ENCODE assay signal across 15 cellular contexts in the genomic region with DNA sequence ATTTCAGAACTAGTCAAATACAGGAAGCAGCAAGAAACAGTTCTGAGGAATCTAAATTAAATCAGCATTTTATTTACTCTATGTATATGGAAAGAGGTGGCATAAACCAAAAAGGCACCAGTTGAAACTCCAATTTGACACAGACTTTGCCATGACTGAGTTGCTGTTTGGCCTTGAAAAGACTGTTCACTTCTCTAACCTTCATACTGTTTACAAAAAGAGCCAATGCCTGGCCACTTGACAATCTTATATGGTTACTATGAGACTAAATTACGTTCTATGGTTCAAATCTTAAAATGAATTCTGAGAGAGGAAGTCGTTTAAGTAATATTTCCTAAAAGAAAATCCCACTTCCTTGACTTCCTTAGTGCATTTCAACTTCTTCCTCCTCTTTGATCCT. TPM values are rescaled to one million over a fixed set of nuclear protein-coding genes. Genes with fewer than 3 reads are reported as not detected.
DNase-seq lines count a peak whose midpoint lies in the region; ATAC-seq and TF ChIP-seq lines count a peak whose summit lies in the region.
"Had no signal": no experiment of that assay in that cellular context is flagged by ENCODE, and none has a peak within 500 bp of the region (broad histone marks: within the 10 kb centered on the region; RNA-seq: fewer than 3 reads in every experiment).

No MANE protein-coding gene starts in this region.

- H3K9me3 Mint-ChIP-seq in WTC11 (no peaks in the 10 kb centered on the region), neural crest cell (no peaks in the 10 kb centered on the region)
- H3K9me3 Mint-ChIP-seq: CD8-positive, alpha-beta T cell; HFFc6 had no signal

- peaks cover 3% of the 10 kb centered on the region for H3K4me1 ChIP-seq in foreskin keratinocyte
- H3K4me1 ChIP-seq: HAP-1 had no signal

- DNase-seq in SK-N-MC (ENCODE audit: low read depth, low spot score), result no peak
- no peak for DNase-seq in WTC11 (ENCODE audit: low spot score)
- no peak for DNase-seq in neural crest cell (ENCODE audit: low read depth, low spot score)
- no peak for DNase-seq in NCI-H510A (lab: John Stamatoyannopoulos, UW)
- no peak for DNase-seq in foreskin keratinocyte
- DNase-seq: Caco-2; CD4-positive, CD25-positive, alpha-beta regulatory T cell; CD8-positive, alpha-beta T cell; DMS153; DND-41; GOT3; HFFc6 had no signal

- no peaks in the 10 kb centered on the region for H3K4me1 Mint-ChIP-seq in WTC11
- H3K4me1 Mint-ChIP-seq in neural crest cell, result no peaks in the 10 kb centered on the region

- POLR2A ChIA-PET in WTC11 (lab: Charles Lee), result no interaction called here

- peaks cover 4% of the 10 kb centered on the region for H3K36me3 ChIP-seq in SK-N-MC (ENCODE audit: insufficient read depth, low read length)

- H3K36me3 Mint-ChIP-seq in WTC11 (peaks cover 10% of the 10 kb centered on the region), neural crest cell (ENCODE audit: low read depth) (peaks cover 4% of the 10 kb centered on the region)

- H3K9me3 ChIP-seq in SK-N-MC (ENCODE audit: low read depth, low read length), result no peaks in the 10 kb centered on the region
- H3K9me3 ChIP-seq: Caco-2, HAP-1 had no signal

- CTCF ChIA-PET in WTC11 (lab: Charles Lee), result no interaction called here

- H3K4me3 Mint-ChIP-seq in WTC11 (no peak overlapping the region), neural crest cell (no peak overlapping the region)
- H3K4me3 Mint-ChIP-seq: CD8-positive, alpha-beta T cell; HFFc6 had no signal

- no peaks in the 10 kb centered on the region for H3K27me3 Mint-ChIP-seq in WTC11 (ENCODE audit: low read depth)
- no peaks in the 10 kb centered on the region for H3K27me3 Mint-ChIP-seq in neural crest cell (ENCODE audit: low read depth)
- H3K27me3 Mint-ChIP-seq: CD4-positive, CD25-positive, alpha-beta regulatory T cell had no signal

- TF ChIP-seq CTCF in WTC11 (IDR thresholded peaks at IDR 0.05), result no peak
- TF ChIP-seq CTCF in neural crest cell (conservative IDR thresholded peaks at IDR 0.05), result no peak
- no peak for TF ChIP-seq CTCF in foreskin keratinocyte (conservative IDR thresholded peaks at IDR 0.05)

- no peaks in the 10 kb centered on the region for H3K27me3 ChIP-seq in foreskin keratinocyte

- H3K27ac Mint-ChIP-seq in WTC11, result peak overlapping the region; percentile 70; the same call in 1 of the 2 replicates
- H3K27ac Mint-ChIP-seq in neural crest cell (ENCODE audit: unreplicated experiment), result peak overlapping the region; percentile 46
- H3K27ac Mint-ChIP-seq: CD8-positive, alpha-beta T cell; HFFc6 had no signal

- H3K27ac ChIP-seq in SK-N-MC (peak overlapping the region; percentile 30; the same call in 1 of the 2 replicates), foreskin keratinocyte (no peak overlapping the region)
- H3K27ac ChIP-seq: C4-2B had no signal

- H3K9ac ChIP-seq in SK-N-MC (ENCODE audit: insufficient read length), result no peak overlapping the region

- ATAC-seq in WTC11 (no peak), foreskin keratinocyte (no peak), HG02678 (IDR thresholded peaks at IDR 0.05; ENCODE audit: unreplicated experiment) (no peak)
- ATAC-seq: CD8-positive, alpha-beta T cell had no signal

- H3K4me3 ChIP-seq in SK-N-MC, result no peak overlapping the region
- H3K4me3 ChIP-seq: HAP-1 had no signal

TF ChIP-seq in WTC11, 78 proteins besides CTCF, POLR2A, EP300 and RAD21 (continues in another document):
- TF ChIP-seq, protein P1, sequence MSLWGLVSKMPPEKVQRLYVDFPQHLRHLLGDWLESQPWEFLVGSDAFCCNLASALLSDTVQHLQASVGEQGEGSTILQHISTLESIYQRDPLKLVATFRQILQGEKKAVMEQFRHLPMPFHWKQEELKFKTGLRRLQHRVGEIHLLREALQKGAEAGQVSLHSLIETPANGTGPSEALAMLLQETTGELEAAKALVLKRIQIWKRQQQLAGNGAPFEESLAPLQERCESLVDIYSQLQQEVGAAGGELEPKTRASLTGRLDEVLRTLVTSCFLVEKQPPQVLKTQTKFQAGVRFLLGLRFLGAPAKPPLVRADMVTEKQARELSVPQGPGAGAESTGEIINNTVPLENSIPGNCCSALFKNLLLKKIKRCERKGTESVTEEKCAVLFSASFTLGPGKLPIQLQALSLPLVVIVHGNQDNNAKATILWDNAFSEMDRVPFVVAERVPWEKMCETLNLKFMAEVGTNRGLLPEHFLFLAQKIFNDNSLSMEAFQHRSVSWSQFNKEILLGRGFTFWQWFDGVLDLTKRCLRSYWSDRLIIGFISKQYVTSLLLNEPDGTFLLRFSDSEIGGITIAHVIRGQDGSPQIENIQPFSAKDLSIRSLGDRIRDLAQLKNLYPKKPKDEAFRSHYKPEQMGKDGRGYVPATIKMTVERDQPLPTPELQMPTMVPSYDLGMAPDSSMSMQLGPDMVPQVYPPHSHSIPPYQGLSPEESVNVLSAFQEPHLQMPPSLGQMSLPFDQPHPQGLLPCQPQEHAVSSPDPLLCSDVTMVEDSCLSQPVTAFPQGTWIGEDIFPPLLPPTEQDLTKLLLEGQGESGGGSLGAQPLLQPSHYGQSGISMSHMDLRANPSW (CRISPR knock-in tag; conservative IDR thresholded peaks at IDR 0.05; ENCODE audit: low read depth), result no peak
- TF ChIP-seq GTF2I (CRISPR knock-in tag; conservative IDR thresholded peaks at IDR 0.05) (no peak), JAZF1 (CRISPR knock-in tag; IDR thresholded peaks at IDR 0.05) (no peak), RELA (CRISPR knock-in tag; IDR thresholded peaks at IDR 0.05; ENCODE audit: borderline replicate concordance) (no peak), CREM (CRISPR knock-in tag; IDR thresholded peaks at IDR 0.05) (no peak), ZNF671 (CRISPR knock-in tag; IDR thresholded peaks at IDR 0.05) (no peak), NR3C1 (CRISPR knock-in tag; conservative IDR thresholded peaks at IDR 0.05; ENCODE audit: low read depth) (no peak), MYBL2 (CRISPR knock-in tag; IDR thresholded peaks at IDR 0.05) (no peak)
- TF ChIP-seq, protein P2, sequence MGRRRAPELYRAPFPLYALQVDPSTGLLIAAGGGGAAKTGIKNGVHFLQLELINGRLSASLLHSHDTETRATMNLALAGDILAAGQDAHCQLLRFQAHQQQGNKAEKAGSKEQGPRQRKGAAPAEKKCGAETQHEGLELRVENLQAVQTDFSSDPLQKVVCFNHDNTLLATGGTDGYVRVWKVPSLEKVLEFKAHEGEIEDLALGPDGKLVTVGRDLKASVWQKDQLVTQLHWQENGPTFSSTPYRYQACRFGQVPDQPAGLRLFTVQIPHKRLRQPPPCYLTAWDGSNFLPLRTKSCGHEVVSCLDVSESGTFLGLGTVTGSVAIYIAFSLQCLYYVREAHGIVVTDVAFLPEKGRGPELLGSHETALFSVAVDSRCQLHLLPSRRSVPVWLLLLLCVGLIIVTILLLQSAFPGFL (CRISPR knock-in tag; IDR thresholded peaks at IDR 0.05; ENCODE audit: borderline replicate concordance), result no peak
- TF ChIP-seq, protein P3, sequence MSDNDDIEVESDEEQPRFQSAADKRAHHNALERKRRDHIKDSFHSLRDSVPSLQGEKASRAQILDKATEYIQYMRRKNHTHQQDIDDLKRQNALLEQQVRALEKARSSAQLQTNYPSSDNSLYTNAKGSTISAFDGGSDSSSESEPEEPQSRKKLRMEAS (CRISPR knock-in tag; IDR thresholded peaks at IDR 0.05), result no peak
- TF ChIP-seq, protein P4, sequence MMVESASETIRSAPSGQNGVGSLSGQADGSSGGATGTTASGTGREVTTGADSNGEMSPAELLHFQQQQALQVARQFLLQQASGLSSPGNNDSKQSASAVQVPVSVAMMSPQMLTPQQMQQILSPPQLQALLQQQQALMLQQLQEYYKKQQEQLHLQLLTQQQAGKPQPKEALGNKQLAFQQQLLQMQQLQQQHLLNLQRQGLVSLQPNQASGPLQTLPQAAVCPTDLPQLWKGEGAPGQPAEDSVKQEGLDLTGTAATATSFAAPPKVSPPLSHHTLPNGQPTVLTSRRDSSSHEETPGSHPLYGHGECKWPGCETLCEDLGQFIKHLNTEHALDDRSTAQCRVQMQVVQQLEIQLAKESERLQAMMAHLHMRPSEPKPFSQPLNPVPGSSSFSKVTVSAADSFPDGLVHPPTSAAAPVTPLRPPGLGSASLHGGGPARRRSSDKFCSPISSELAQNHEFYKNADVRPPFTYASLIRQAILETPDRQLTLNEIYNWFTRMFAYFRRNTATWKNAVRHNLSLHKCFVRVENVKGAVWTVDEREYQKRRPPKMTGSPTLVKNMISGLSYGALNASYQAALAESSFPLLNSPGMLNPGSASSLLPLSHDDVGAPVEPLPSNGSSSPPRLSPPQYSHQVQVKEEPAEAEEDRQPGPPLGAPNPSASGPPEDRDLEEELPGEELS (CRISPR knock-in tag; IDR thresholded peaks at IDR 0.05), result no peak
- TF ChIP-seq, protein P5, sequence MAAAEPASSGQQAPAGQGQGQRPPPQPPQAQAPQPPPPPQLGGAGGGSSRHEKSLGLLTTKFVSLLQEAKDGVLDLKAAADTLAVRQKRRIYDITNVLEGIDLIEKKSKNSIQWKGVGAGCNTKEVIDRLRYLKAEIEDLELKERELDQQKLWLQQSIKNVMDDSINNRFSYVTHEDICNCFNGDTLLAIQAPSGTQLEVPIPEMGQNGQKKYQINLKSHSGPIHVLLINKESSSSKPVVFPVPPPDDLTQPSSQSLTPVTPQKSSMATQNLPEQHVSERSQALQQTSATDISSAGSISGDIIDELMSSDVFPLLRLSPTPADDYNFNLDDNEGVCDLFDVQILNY (CRISPR knock-in tag; IDR thresholded peaks at IDR 0.05), result no peak
- TF ChIP-seq, protein P6, sequence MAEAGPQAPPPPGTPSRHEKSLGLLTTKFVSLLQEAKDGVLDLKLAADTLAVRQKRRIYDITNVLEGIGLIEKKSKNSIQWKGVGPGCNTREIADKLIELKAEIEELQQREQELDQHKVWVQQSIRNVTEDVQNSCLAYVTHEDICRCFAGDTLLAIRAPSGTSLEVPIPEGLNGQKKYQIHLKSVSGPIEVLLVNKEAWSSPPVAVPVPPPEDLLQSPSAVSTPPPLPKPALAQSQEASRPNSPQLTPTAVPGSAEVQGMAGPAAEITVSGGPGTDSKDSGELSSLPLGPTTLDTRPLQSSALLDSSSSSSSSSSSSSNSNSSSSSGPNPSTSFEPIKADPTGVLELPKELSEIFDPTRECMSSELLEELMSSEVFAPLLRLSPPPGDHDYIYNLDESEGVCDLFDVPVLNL (CRISPR knock-in tag; IDR thresholded peaks at IDR 0.05; ENCODE audit: borderline replicate concordance, low read depth), result no peak

RNA-seq across cellular contexts. Expression of a gene that starts 13.3 kb away (rescaled TPM):
- total RNA-seq in WTC11 (2021), result 13.8 to 16.9 TPM (median 14.2 TPM) in 3 replicates
- total RNA-seq in neural crest cell, result 11.2 and 15.4 TPM in 2 replicates
- total RNA-seq in foreskin keratinocyte, result 7.9 and 9.0 TPM in 2 replicates
- polyA plus RNA-seq in foreskin keratinocyte, result 4.2 and 4.9 TPM in 2 replicates

RNA-seq across cellular contexts. Expression of a gene that starts 13.6 kb away (rescaled TPM):
- total RNA-seq in WTC11 (2021), result 78.8 to 80.8 TPM (median 78.9 TPM) in 3 replicates
- total RNA-seq in neural crest cell, result 61.4 and 69.0 TPM in 2 replicates
- 89.8 and 91.4 TPM in 2 replicates for total RNA-seq in foreskin keratinocyte
- 73.8 and 84.1 TPM in 2 replicates for polyA plus RNA-seq in foreskin keratinocyte

RNA-seq across cellular contexts. Expression of a gene that starts 31.3 kb away (rescaled TPM):
- total RNA-seq in WTC11 (2021) (13.5 to 19.3 TPM (median 15.5 TPM) in 3 replicates), neural crest cell (34.9 and 40.5 TPM in 2 replicates), foreskin keratinocyte (19.7 and 20.9 TPM in 2 replicates)
- polyA plus RNA-seq in foreskin keratinocyte, result 4.1 and 4.8 TPM in 2 replicates
